17 cellular contexts compared by ENCODE assay signal in genomic region chr6:221531-222349, GRCh38.
A peak's percentile ranks its signal among the peaks of the same experiment; 100 is the strongest.
DNase-seq lines count a peak whose midpoint lies in the region; ATAC-seq, FAIRE-seq and TF ChIP-seq lines count a peak whose summit lies in the region.
"Had no signal": no experiment of that assay in that cellular context is flagged by ENCODE, and none has a peak within 500 bp of the region (broad histone marks: within the 10 kb centered on the region; RNA-seq: fewer than 3 reads in every experiment).

No MANE protein-coding gene starts in this region.

- H3K9me3 ChIP-seq in astrocyte (ENCODE audit: insufficient read depth, low read depth, low read length) = no peaks in the 10 kb centered on the region
- no peaks in the 10 kb centered on the region for H3K9me3 ChIP-seq in transverse colon
- H3K9me3 ChIP-seq in colonic mucosa = no peaks in the 10 kb centered on the region

- peaks cover 9% of the 10 kb centered on the region for H3K4me1 ChIP-seq in astrocyte (ENCODE audit: insufficient read depth, low read length)
- no peaks in the 10 kb centered on the region for H3K4me1 ChIP-seq in transverse colon
- H3K4me1 ChIP-seq in colonic mucosa = no peaks in the 10 kb centered on the region

- H3K9ac ChIP-seq in astrocyte (ENCODE audit: low read length) (no peak overlapping the region), colonic mucosa (ENCODE audit: low read depth in 2 of 2, low read length in 2 of 2) (no peak overlapping the region)

- no peaks in the 10 kb centered on the region for H4K20me1 ChIP-seq in astrocyte (ENCODE audit: insufficient read depth, low read length)

- H3K79me2 ChIP-seq in astrocyte (ENCODE audit: insufficient read depth, low read length) = no peaks in the 10 kb centered on the region

- peak overlapping the region; percentile 85 to 94 for H3K27ac Mint-ChIP-seq in natural killer cell treated with Interleukin-12 subunit alpha and Interleukin-12 subunit beta and Interleukin-15 and Interleukin-18, amount 100 ng/mL, for 72 hours
- H3K27ac Mint-ChIP-seq in natural killer cell (no peak overlapping the region), astrocyte (ENCODE audit: unreplicated experiment) (peak overlapping the region; percentile 91)
- peak overlapping the region; percentile 69 for H3K27ac Mint-ChIP-seq in stimulated activated memory B cell treated with anti-CD40 and anti-IgM and Interleukin-4, amounts not matched to agents 10 μg/mL and 1 μg/mL and 100 μg/mL, for 72 hours
- H3K27ac Mint-ChIP-seq: naive thymus-derived CD8-positive, alpha-beta T cell had no signal

- TF ChIP-seq POLR2A in transverse colon (IDR thresholded peaks at IDR 0.05) = no peak

- H3K4me3 ChIP-seq in astrocyte (ENCODE audit: insufficient read depth, low read depth, low read length) (peak overlapping the region; percentile 7), transverse colon (no peak overlapping the region), colonic mucosa (no peak overlapping the region)
- H3K4me3 ChIP-seq: cardiac muscle cell had no signal

- in situ Hi-C loops in transverse colon (cut with MboI; ENCODE audit: low pct_ligation_motif_present in 1 of 4, low pct_unique_long_range_greater_than_20kb in 1 of 4, low sequenced_read_pairs in 3 of 4) = no loop called here

- no peaks in the 10 kb centered on the region for H3K36me3 Mint-ChIP-seq in natural killer cell treated with Interleukin-12 subunit alpha and Interleukin-12 subunit beta and Interleukin-15 and Interleukin-18, amount 100 ng/mL, for 72 hours
- H3K36me3 Mint-ChIP-seq in natural killer cell = no peaks in the 10 kb centered on the region
- H3K36me3 Mint-ChIP-seq in astrocyte (ENCODE audit: low read depth, unreplicated experiment) = no peaks in the 10 kb centered on the region
- H3K36me3 Mint-ChIP-seq in stimulated activated memory B cell treated with anti-CD40 and anti-IgM and Interleukin-4, amounts not matched to agents 10 μg/mL and 1 μg/mL and 100 μg/mL, for 72 hours = no peaks in the 10 kb centered on the region
- H3K36me3 Mint-ChIP-seq: naive thymus-derived CD8-positive, alpha-beta T cell had no signal

- ATAC-seq in natural killer cell treated with Interleukin-12 subunit alpha and Interleukin-12 subunit beta and Interleukin-15 and Interleukin-18, amount 100 ng/mL, for 72 hours = peak in 1 of 2 donors; percentile 38
- ATAC-seq in natural killer cell (no peak), GM18909 (IDR thresholded peaks at IDR 0.05; ENCODE audit: poor library complexity, unreplicated experiment) (no peak)
- ATAC-seq in stimulated activated memory B cell treated with anti-CD40 and anti-IgM and Interleukin-4, amounts not matched to agents 10 μg/mL and 1 μg/mL and 100 μg/mL, for 72 hours = no peak
- ATAC-seq: left ventricle myocardium superior; naive thymus-derived CD8-positive, alpha-beta T cell; sciatic nerve had no signal

- no peak for TF ChIP-seq EP300 in transverse colon (IDR thresholded peaks at IDR 0.05; ENCODE audit: low read depth)

- no peak for DNase-seq in natural killer cell treated with Interleukin-12 subunit alpha and Interleukin-12 subunit beta and Interleukin-15 and Interleukin-18, amount 100 ng/mL, for 72 hours (ENCODE audit: low spot score)
- no peak for DNase-seq in natural killer cell
- DNase-seq in LHCN-M2 (ENCODE audit: low read depth) = peak; percentile 52
- DNase-seq in astrocyte (ENCODE audit: low read depth) = peak; percentile 62
- DNase-seq in transverse colon = no peak
- no peak for DNase-seq in colonic mucosa
- DNase-seq: C1 segment of cervical spinal cord; hippocampal formation; left ventricle myocardium superior; naive thymus-derived CD8-positive, alpha-beta T cell; NCI-H1694; SIG-M5 had no signal

- no peaks in the 10 kb centered on the region for H3K9me3 Mint-ChIP-seq in natural killer cell treated with Interleukin-12 subunit alpha and Interleukin-12 subunit beta and Interleukin-15 and Interleukin-18, amount 100 ng/mL, for 72 hours
- H3K9me3 Mint-ChIP-seq in natural killer cell (no peaks in the 10 kb centered on the region), astrocyte (ENCODE audit: unreplicated experiment) (no peaks in the 10 kb centered on the region)
- no peaks in the 10 kb centered on the region for H3K9me3 Mint-ChIP-seq in stimulated activated memory B cell treated with anti-CD40 and anti-IgM and Interleukin-4, amounts not matched to agents 10 μg/mL and 1 μg/mL and 100 μg/mL, for 72 hours
- H3K9me3 Mint-ChIP-seq: naive thymus-derived CD8-positive, alpha-beta T cell had no signal

- no peak overlapping the region for H2AFZ ChIP-seq in astrocyte (ENCODE audit: low read depth, low read length)

- FAIRE-seq in astrocyte (lab: Jason Lieb, UNC) = no peak
- FAIRE-seq: endothelial cell of umbilical vein had no signal

- H3K27me3 ChIP-seq in astrocyte (ENCODE audit: insufficient read depth, low read length) (no peaks in the 10 kb centered on the region), transverse colon (peaks cover 6% of the 10 kb centered on the region), colonic mucosa (no peaks in the 10 kb centered on the region)
- H3K27me3 ChIP-seq: cardiac muscle cell had no signal

- peak overlapping the region; percentile 78 for H3K4me3 Mint-ChIP-seq in natural killer cell treated with Interleukin-12 subunit alpha and Interleukin-12 subunit beta and Interleukin-15 and Interleukin-18, amount 100 ng/mL, for 72 hours
- no peak overlapping the region for H3K4me3 Mint-ChIP-seq in natural killer cell
- no peak overlapping the region for H3K4me3 Mint-ChIP-seq in astrocyte (ENCODE audit: unreplicated experiment)
- no peak overlapping the region for H3K4me3 Mint-ChIP-seq in stimulated activated memory B cell treated with anti-CD40 and anti-IgM and Interleukin-4, amounts not matched to agents 10 μg/mL and 1 μg/mL and 100 μg/mL, for 72 hours

- peak overlapping the region; percentile 61 for H3K4me2 ChIP-seq in astrocyte (ENCODE audit: low read length)

- TF ChIP-seq CTCF in natural killer cell (IDR thresholded peaks at IDR 0.05) (no peak), astrocyte (IDR thresholded peaks at IDR 0.05; ENCODE audit: insufficient read depth, low read depth, low read length) (no peak), transverse colon (IDR thresholded peaks at IDR 0.05) (no peak), colonic mucosa (IDR thresholded peaks at IDR 0.05) (no peak)

- WGBS in transverse colon (ENCODE audit: low coverage in 1 of 2), 2 donors = 58 to 62% methylated on average over 14 of the region's 14 CpGs

- H3K4me1 Mint-ChIP-seq in natural killer cell treated with Interleukin-12 subunit alpha and Interleukin-12 subunit beta and Interleukin-15 and Interleukin-18, amount 100 ng/mL, for 72 hours (ENCODE audit: low read depth in 2 of 2) = peaks cover 78 to 92% of the 10 kb centered on the region in 2 donors
- H3K4me1 Mint-ChIP-seq in natural killer cell (peaks cover 10 to 17% of the 10 kb centered on the region in 2 donors), astrocyte (ENCODE audit: low read depth, unreplicated experiment) (peaks cover 29% of the 10 kb centered on the region)
- H3K4me1 Mint-ChIP-seq in stimulated activated memory B cell treated with anti-CD40 and anti-IgM and Interleukin-4, amounts not matched to agents 10 μg/mL and 1 μg/mL and 100 μg/mL, for 72 hours = peaks cover 77% of the 10 kb centered on the region

- no peak overlapping the region for H3K27ac ChIP-seq in astrocyte (ENCODE audit: low read depth, low read length)
- H3K27ac ChIP-seq in transverse colon = peak overlapping the region in 1 of 4 donors; percentile 13
- no peak overlapping the region for H3K27ac ChIP-seq in colonic mucosa
- H3K27ac ChIP-seq: cardiac muscle cell had no signal

- no peaks in the 10 kb centered on the region for H3K27me3 Mint-ChIP-seq in natural killer cell treated with Interleukin-12 subunit alpha and Interleukin-12 subunit beta and Interleukin-15 and Interleukin-18, amount 100 ng/mL, for 72 hours
- H3K27me3 Mint-ChIP-seq in natural killer cell (ENCODE audit: low read depth in 2 of 2) (peaks cover 8 to 18% of the 10 kb centered on the region in 2 donors), astrocyte (ENCODE audit: low read depth, unreplicated experiment) (no peaks in the 10 kb centered on the region)
- no peaks in the 10 kb centered on the region for H3K27me3 Mint-ChIP-seq in stimulated activated memory B cell treated with anti-CD40 and anti-IgM and Interleukin-4, amounts not matched to agents 10 μg/mL and 1 μg/mL and 100 μg/mL, for 72 hours
- H3K27me3 Mint-ChIP-seq: naive thymus-derived CD8-positive, alpha-beta T cell had no signal

- H3K36me3 ChIP-seq in astrocyte (ENCODE audit: insufficient read depth, low read length) (no peaks in the 10 kb centered on the region), transverse colon (no peaks in the 10 kb centered on the region), colonic mucosa (no peaks in the 10 kb centered on the region)
- H3K36me3 ChIP-seq: cardiac muscle cell had no signal

- intact Hi-C loops in natural killer cell (cut with micrococcal nuclease) (no loop called here), transverse colon (cut with DNase I; ENCODE audit: low total_unique reads) (loop anchor here (2.0 kb wide), 1 partner anchor 77 kb away; no protein-coding TSS in a partner anchor), colonic mucosa (cut with DNase I) (no loop called here)

Comparison
In these comparisons a context has a peak if more than half of its experiments do, and no peak if none do; other contexts are left out.
1. H3K27ac Mint-ChIP-seq: peak in natural killer cell treated with Interleukin-12 subunit alpha and Interleukin-12 subunit beta and Interleukin-15 and Interleukin-18, amount 100 ng/mL, for 72 hours (2 of 2), astrocyte (single experiment) and stimulated activated memory B cell treated with anti-CD40 and anti-IgM and Interleukin-4, amounts not matched to agents 10 μg/mL and 1 μg/mL and 100 μg/mL, for 72 hours (single experiment); none in natural killer cell (0 of 2).
2. DNase-seq: peak in LHCN-M2 (single experiment) and astrocyte (single experiment); none in natural killer cell treated with Interleukin-12 subunit alpha and Interleukin-12 subunit beta and Interleukin-15 and Interleukin-18, amount 100 ng/mL, for 72 hours (single experiment), natural killer cell (single experiment), transverse colon (single experiment) and colonic mucosa (single experiment).